8 cellular contexts compared by ENCODE assay signal in the genomic region with DNA sequence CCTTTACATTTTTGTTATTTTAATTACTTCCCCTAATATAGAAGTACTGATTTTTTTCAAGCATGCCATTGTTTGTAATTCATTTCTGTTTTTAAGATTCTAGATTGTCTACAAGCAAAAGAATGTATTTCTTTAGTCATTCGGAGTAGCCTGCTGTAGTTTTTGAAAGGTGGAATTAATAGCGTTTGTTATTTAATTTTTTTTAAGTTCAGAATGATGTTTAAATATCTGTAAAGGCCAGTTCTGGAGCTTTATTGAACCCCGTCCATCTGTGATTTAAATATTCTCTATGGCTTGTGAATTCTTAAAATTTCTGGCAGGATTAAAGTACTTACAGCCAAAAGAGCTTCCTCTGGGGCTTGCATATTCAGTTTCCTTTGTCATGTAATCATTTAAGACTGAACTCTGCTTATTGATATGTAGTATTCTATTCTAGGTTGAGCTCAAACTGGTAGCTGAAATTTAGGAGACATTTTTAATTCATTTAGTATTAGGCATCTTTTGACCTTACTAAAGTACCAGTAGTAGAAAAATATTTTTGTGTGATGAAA. TPM values are rescaled to one million over a fixed set of nuclear protein-coding genes. Genes with fewer than 3 reads are reported as not detected.
DNase-seq lines count a peak whose midpoint lies in the region; ATAC-seq and TF ChIP-seq lines count a peak whose summit lies in the region.

No MANE protein-coding gene starts in this region.

- dilution Hi-C loops in mammary epithelial cell (cut with HindIII; ENCODE audit: low sequenced_read_pairs) = loop anchor here (10.0 kb wide), 1 partner anchor 150 kb away; no protein-coding TSS in a partner anchor

- intact Hi-C loops in mammary epithelial cell (cut with micrococcal nuclease) = no loop called here

- H3K4me3 ChIP-seq in mammary epithelial cell (replicated peaks in 1 of 3; ENCODE audit: insufficient read depth in 1 of 3, low read depth in 2 of 3, low read length in 3 of 3) (peak overlapping the region; percentile 48 to 91 (median 75)), mesodermal cell (ENCODE audit: extremely low read depth, insufficient read depth, low read length, poor library complexity, severe bottlenecking) (peak overlapping the region; percentile 95)

- CTCF ChIA-PET in mammary epithelial cell (lab: Charles Lee; ENCODE audit: low non-redundant PET) = interaction anchor here (0.6 kb wide), 1 partner anchor 18 kb away, joined by 3 read pairs; no protein-coding TSS in a partner anchor

- H4K20me1 ChIP-seq in mammary epithelial cell (ENCODE audit: insufficient read depth, low read length) = no peaks in the 10 kb centered on the region

- no peaks in the 10 kb centered on the region for H3K27me3 Mint-ChIP-seq in stimulated activated naive CD8-positive, alpha-beta T cell treated with anti-CD3 and anti-CD28 coated beads, Interleukin-15, Interleukin-2, amounts not matched to agents 100 ng/mL and 50 ng/mL, for 24 hours

- H3K27ac ChIP-seq in mammary epithelial cell (ENCODE audit: insufficient read depth, low read depth, low read length) = peak overlapping the region; percentile 97
- peak overlapping the region; percentile 95 for H3K27ac ChIP-seq in mesodermal cell (ENCODE audit: low read depth, low read length, severe bottlenecking)

- peak overlapping the region; percentile 100 for H3K27ac Mint-ChIP-seq in stimulated activated naive CD8-positive, alpha-beta T cell treated with anti-CD3 and anti-CD28 coated beads, Interleukin-15, Interleukin-2, amounts not matched to agents 100 ng/mL and 50 ng/mL, for 24 hours

- in situ Hi-C loops in mammary epithelial cell (cut with MboI; ENCODE audit: low sequenced_read_pairs in 2 of 2) = no loop called here

- H3K4me1 Mint-ChIP-seq in stimulated activated naive CD8-positive, alpha-beta T cell treated with anti-CD3 and anti-CD28 coated beads, Interleukin-15, Interleukin-2, amounts not matched to agents 100 ng/mL and 50 ng/mL, for 24 hours (ENCODE audit: low read depth) = peaks cover 83% of the 10 kb centered on the region

- H3K36me3 Mint-ChIP-seq in stimulated activated naive CD8-positive, alpha-beta T cell treated with anti-CD3 and anti-CD28 coated beads, Interleukin-15, Interleukin-2, amounts not matched to agents 100 ng/mL and 50 ng/mL, for 24 hours (ENCODE audit: low read depth) = peaks cover 67% of the 10 kb centered on the region

- H3K4me2 ChIP-seq in mammary epithelial cell (ENCODE audit: insufficient read depth, low read depth, low read length) = peak overlapping the region; percentile 87

- peak overlapping the region; percentile 91 for H3K4me3 Mint-ChIP-seq in stimulated activated naive CD8-positive, alpha-beta T cell treated with anti-CD3 and anti-CD28 coated beads, Interleukin-15, Interleukin-2, amounts not matched to agents 100 ng/mL and 50 ng/mL, for 24 hours

- no peaks in the 10 kb centered on the region for H3K9me3 ChIP-seq in mammary epithelial cell (replicated peaks; ENCODE audit: insufficient read depth, low read length)
- H3K9me3 ChIP-seq in mesodermal cell (ENCODE audit: control insufficient read depth, low read length) = no peaks in the 10 kb centered on the region

- WGBS in mammary epithelial cell (ENCODE audit: low coverage, missing lambda C conversion rate) = 0% methylated on average over 3 of the region's 3 CpGs
- WGBS in mesodermal cell (ENCODE audit: insufficient coverage in 2 of 2), 2 experiments = 0% methylated on average over 1 of the region's 3 CpGs

- peaks cover 43% of the 10 kb centered on the region for H3K4me1 ChIP-seq in mammary epithelial cell (ENCODE audit: insufficient read depth, low read length)
- peaks cover 43% of the 10 kb centered on the region for H3K4me1 ChIP-seq in mesodermal cell (ENCODE audit: control insufficient read depth, insufficient read depth, low read length, poor library complexity, severe bottlenecking)

- peaks cover 30% of the 10 kb centered on the region for H3K36me3 ChIP-seq in mammary epithelial cell (ENCODE audit: insufficient read depth, low read length)
- H3K36me3 ChIP-seq in mesodermal cell (ENCODE audit: control insufficient read depth, insufficient read depth, low read length) = peaks cover 62% of the 10 kb centered on the region

- no TSS peak for BruUV-seq in mammary epithelial cell (replicated peaks; lab: Mats Ljungman, UMichigan)

- DNase-seq in stimulated activated naive CD8-positive, alpha-beta T cell treated with anti-CD3 and anti-CD28 coated beads, Interleukin-15, Interleukin-2, amounts not matched to agents 100 U/mL and 50 U/mL, for 24 hours = no peak
- DNase-seq in mammary epithelial cell = no peak
- no peak for DNase-seq in stimulated activated CD4-positive, alpha-beta T cell treated with anti-CD3 and anti-CD28 coated beads, Interleukin-2, amount 100 ng/mL, for 24 hours
- no peak for DNase-seq in NCI-H82 (lab: John Stamatoyannopoulos, UW)
- no peak for DNase-seq in COLO829 (ENCODE audit: low spot score)

- peaks cover 97% of the 10 kb centered on the region for H3K79me2 ChIP-seq in mammary epithelial cell (ENCODE audit: insufficient read depth, low read length)

- H3K9me3 Mint-ChIP-seq in stimulated activated naive CD8-positive, alpha-beta T cell treated with anti-CD3 and anti-CD28 coated beads, Interleukin-15, Interleukin-2, amounts not matched to agents 100 ng/mL and 50 ng/mL, for 24 hours = no peaks in the 10 kb centered on the region

- TF ChIP-seq CTCF in mammary epithelial cell (conservative IDR thresholded peaks at IDR 0.05 in 1 of 2, IDR thresholded peaks at IDR 0.05 in 1 of 2; ENCODE audit: extremely low read depth in 1 of 2, insufficient read depth in 1 of 2, low read depth in 1 of 2, low read length in 2 of 2) = no peak

- no peaks in the 10 kb centered on the region for H3K27me3 ChIP-seq in mammary epithelial cell (ENCODE audit: insufficient read depth, low read length)

- no peak for ATAC-seq in stimulated activated naive CD8-positive, alpha-beta T cell treated with anti-CD3 and anti-CD28 coated beads, Interleukin-15, Interleukin-2, amounts not matched to agents 100 U/mL and 50 U/mL, for 24 hours
- ATAC-seq in GM18511 (IDR thresholded peaks at IDR 0.05; ENCODE audit: unreplicated experiment) = no peak

- H2AFZ ChIP-seq in mammary epithelial cell (ENCODE audit: low read depth, low read length) = no peak overlapping the region

- H3K9ac ChIP-seq in mammary epithelial cell (ENCODE audit: insufficient read depth, low read length) = peak overlapping the region; percentile 95

RNA-seq across cellular contexts. Expression of a gene that starts 5.2 kb away (rescaled TPM):
- 100 to 1,000 TPM; 153 to 189 TPM for total RNA-seq in mammary epithelial cell
- 150 TPM for polyA plus RNA-seq in mammary epithelial cell
- 58.8 TPM for polyA minus RNA-seq in mammary epithelial cell
- polyA plus RNA-seq in mesodermal cell (2013, experiment 1 of 2) = 168 TPM
- polyA plus RNA-seq in mesodermal cell (2013, experiment 2 of 2) = 130 TPM
